Comparison of ENCODE assay signal across 28 cellular contexts in genomic region chr11:95078526-95078925, GRCh38. TPM values are rescaled to one million over a fixed set of nuclear protein-coding genes. Genes with fewer than 3 reads are reported as not detected.
A peak's percentile ranks its signal among the peaks of the same experiment; 100 is the strongest.
DNase-seq lines count a peak whose midpoint lies in the region; ATAC-seq and TF ChIP-seq lines count a peak whose summit lies in the region.
"Had no signal": no experiment of that assay in that cellular context is flagged by ENCODE, and none has a peak within 500 bp of the region (broad histone marks: within the 10 kb centered on the region; RNA-seq: fewer than 3 reads in every experiment).

No MANE protein-coding gene starts in this region.

- H3K79me2 ChIP-seq in mammary epithelial cell (ENCODE audit: insufficient read depth, low read length): no peaks in the 10 kb centered on the region

- H3K9me3 ChIP-seq in mammary epithelial cell (replicated peaks; ENCODE audit: insufficient read depth, low read length): no peaks in the 10 kb centered on the region
- no peaks in the 10 kb centered on the region for H3K9me3 ChIP-seq in ascending aorta
- no peaks in the 10 kb centered on the region for H3K9me3 ChIP-seq in prostate gland
- H3K9me3 ChIP-seq: heart right ventricle, mucosa of descending colon had no signal

- peaks cover 18% of the 10 kb centered on the region for H3K4me1 ChIP-seq in mammary epithelial cell (ENCODE audit: insufficient read depth, low read length)
- H3K4me1 ChIP-seq in ascending aorta: peaks cover 16 to 53% of the 10 kb centered on the region in 2 donors
- H3K4me1 ChIP-seq in prostate gland (replicated peaks): peaks cover 12% of the 10 kb centered on the region

- peaks cover 31% of the 10 kb centered on the region for H3K4me1 Mint-ChIP-seq in MCF 10A (ENCODE audit: insufficient read depth, unreplicated experiment)

- 33% methylated on average over 1 of the region's 1 CpG for WGBS in mammary epithelial cell (ENCODE audit: low coverage, missing lambda C conversion rate)
- 91% methylated on average over 1 of the region's 1 CpG for WGBS in prostate gland

- POLR2A ChIA-PET in MCF 10A (lab: Yijun Ruan, JAX): interaction anchor here (3.8 to 7.9 kb wide), 2 partner anchors 11 to 14 kb away, joined by 44 to 108 read pairs; partner anchors contain the start of genes ENDOD1 and SRSF8

- H3K36me3 Mint-ChIP-seq in MCF 10A (ENCODE audit: insufficient read depth, unreplicated experiment): peaks cover 11% of the 10 kb centered on the region
- H3K36me3 Mint-ChIP-seq: activated naive CD8-positive, alpha-beta T cell treated with anti-CD3 and anti-CD28 coated beads for 36 hours; CD14-positive monocyte had no signal

- no peaks in the 10 kb centered on the region for H4K20me1 ChIP-seq in mammary epithelial cell (ENCODE audit: insufficient read depth, low read length)

- intact Hi-C loops in MCF 10A (cut with micrococcal nuclease) (no loop called here), mammary epithelial cell (cut with micrococcal nuclease) (no loop called here), ascending aorta (cut with DNase I) (loop anchor here (10.0 kb wide), 1 partner anchor 934 kb away; no protein-coding TSS in a partner anchor), prostate gland (cut with DNase I) (loop anchor here (10.0 kb wide), 1 partner anchor 686 kb away; no protein-coding TSS in a partner anchor)

- no peak for TF ChIP-seq POLR2A in prostate gland (IDR thresholded peaks at IDR 0.05)

- H3K27ac ChIP-seq in mammary epithelial cell (ENCODE audit: insufficient read depth, low read depth, low read length) (no peak overlapping the region), ascending aorta (peak overlapping the region; percentile 80 to 85), prostate gland (no peak overlapping the region)
- H3K27ac ChIP-seq: heart right ventricle had no signal

- no peaks in the 10 kb centered on the region for H3K9me3 Mint-ChIP-seq in MCF 10A (ENCODE audit: unreplicated experiment)
- H3K9me3 Mint-ChIP-seq: activated naive CD8-positive, alpha-beta T cell treated with anti-CD3 and anti-CD28 coated beads for 36 hours; activated T-helper 1 cell treated with anti-CD3 and anti-CD28 coated beads, Interleukin-12 subunit alpha, Interleukin-12 subunit beta, Interleukin-2, Interleukin-4 antibody, amounts not matched to agents 30 ng/mL and 10 ng/mL and 1 ng/mL, durations not matched to agents 14 hours and 24 hours and 36 hours; CD14-positive monocyte; neural crest cell; stimulated activated naive CD8-positive, alpha-beta T cell treated with anti-CD3 and anti-CD28 coated beads, Interleukin-15, amount 100 ng/mL, for 72 hours had no signal

- H3K9ac ChIP-seq in mammary epithelial cell (ENCODE audit: insufficient read depth, low read length): no peak overlapping the region

- H3K4me2 ChIP-seq in mammary epithelial cell (ENCODE audit: insufficient read depth, low read depth, low read length): no peak overlapping the region

- H3K27ac Mint-ChIP-seq in MCF 10A (ENCODE audit: low read depth, unreplicated experiment): peak overlapping the region; percentile 29
- H3K27ac Mint-ChIP-seq: activated T-helper 1 cell treated with anti-CD3 and anti-CD28 coated beads, Interleukin-12 subunit alpha, Interleukin-12 subunit beta, Interleukin-2, Interleukin-4 antibody, amounts not matched to agents 30 ng/mL and 10 ng/mL and 1 ng/mL, durations not matched to agents 14 hours and 24 hours and 36 hours; CD14-positive monocyte; stimulated activated naive CD8-positive, alpha-beta T cell treated with anti-CD3 and anti-CD28 coated beads, Interleukin-15, amount 100 ng/mL, for 72 hours had no signal

- in situ Hi-C loops in mammary epithelial cell (cut with MboI; ENCODE audit: low sequenced_read_pairs in 2 of 2): loop anchor here in 1 of 2 donors (10.0 kb wide), 1 partner anchor 66 kb away; no protein-coding TSS in a partner anchor

- dilution Hi-C loops in mammary epithelial cell (cut with HindIII; ENCODE audit: low sequenced_read_pairs): no loop called here

- H3K36me3 ChIP-seq in mammary epithelial cell (ENCODE audit: insufficient read depth, low read length): no peaks in the 10 kb centered on the region
- no peaks in the 10 kb centered on the region for H3K36me3 ChIP-seq in ascending aorta
- H3K36me3 ChIP-seq in prostate gland: no peaks in the 10 kb centered on the region
- H3K36me3 ChIP-seq: heart right ventricle had no signal

- DNase-seq in MCF 10A (ENCODE audit: unreplicated experiment) (no peak), mammary epithelial cell (no peak), ascending aorta (ENCODE audit: low spot score in 2 of 2) (no peak), kidney tubule cell (ENCODE audit: low spot score) (peak; percentile 74), AML-193 (lab: John Stamatoyannopoulos, UW) (no peak), prostate gland (ENCODE audit: low spot score) (no peak), NCI-H2227 treated with DMSO at 0.1 percent for 48 hours (lab: John Stamatoyannopoulos, UW) (no peak)
- DNase-seq: activated CD4-positive, alpha-beta T cell treated with anti-CD3 and anti-CD28 coated beads for 1 hour; activated naive CD8-positive, alpha-beta T cell treated with anti-CD3 and anti-CD28 coated beads for 36 hours; dermis blood vessel endothelial cell; GDM1; heart right ventricle; KBM-7; left ventricle myocardium superior; mucosa of descending colon; NCI-H2029; NCI-H510A; stimulated activated CD4-positive, alpha-beta T cell treated with anti-CD3 and anti-CD28 coated beads, Interleukin-4, amount 100 ng/mL, for 24 hours; stimulated activated naive CD8-positive, alpha-beta T cell treated with anti-CD3 and anti-CD28 coated beads, Interleukin-15, amount 100 ng/mL, for 72 hours had no signal

- TF ChIP-seq CTCF in MCF 10A (IDR thresholded peaks at IDR 0.05; ENCODE audit: unreplicated experiment): no peak
- TF ChIP-seq CTCF in mammary epithelial cell (conservative IDR thresholded peaks at IDR 0.05 in 1 of 2, IDR thresholded peaks at IDR 0.05 in 1 of 2; ENCODE audit: extremely low read depth in 1 of 2, insufficient read depth in 1 of 2, low read depth in 1 of 2, low read length in 2 of 2): no peak
- no peak for TF ChIP-seq CTCF in ascending aorta (IDR thresholded peaks at IDR 0.05)
- no peak for TF ChIP-seq CTCF in prostate gland (IDR thresholded peaks at IDR 0.05)

- BruUV-seq in MCF 10A (replicated peaks; lab: Mats Ljungman, UMichigan) (no TSS peak), mammary epithelial cell (replicated peaks; lab: Mats Ljungman, UMichigan) (no TSS peak)

- CTCF ChIA-PET in MCF 10A (lab: Yijun Ruan, JAX) (no interaction called here), mammary epithelial cell (lab: Charles Lee; ENCODE audit: low non-redundant PET) (no interaction called here)

- H3K27me3 ChIP-seq in mammary epithelial cell (ENCODE audit: insufficient read depth, low read length) (no peaks in the 10 kb centered on the region), ascending aorta (no peaks in the 10 kb centered on the region), prostate gland (replicated peaks; ENCODE audit: insufficient read depth) (no peaks in the 10 kb centered on the region)
- H3K27me3 ChIP-seq: heart right ventricle had no signal

- no peaks in the 10 kb centered on the region for H3K27me3 Mint-ChIP-seq in MCF 10A (ENCODE audit: insufficient read depth, unreplicated experiment)
- H3K27me3 Mint-ChIP-seq: activated naive CD8-positive, alpha-beta T cell treated with anti-CD3 and anti-CD28 coated beads for 36 hours; stimulated activated naive CD8-positive, alpha-beta T cell treated with anti-CD3 and anti-CD28 coated beads, Interleukin-15, amount 100 ng/mL, for 72 hours had no signal

- H2AFZ ChIP-seq in mammary epithelial cell (ENCODE audit: low read depth, low read length): no peak overlapping the region

- no peak for ATAC-seq in GM21825 (IDR thresholded peaks at IDR 0.05; ENCODE audit: unreplicated experiment)
- ATAC-seq: heart right ventricle; left ventricle myocardium superior; mucosa of descending colon; Right ventricle myocardium inferior; stimulated activated naive CD8-positive, alpha-beta T cell treated with anti-CD3 and anti-CD28 coated beads, Interleukin-15, amount 100 ng/mL, for 72 hours had no signal

- no peak overlapping the region for H3K4me3 Mint-ChIP-seq in MCF 10A (ENCODE audit: unreplicated experiment)
- H3K4me3 Mint-ChIP-seq: activated naive CD8-positive, alpha-beta T cell treated with anti-CD3 and anti-CD28 coated beads for 36 hours; activated T-helper 1 cell treated with anti-CD3 and anti-CD28 coated beads, Interleukin-12 subunit alpha, Interleukin-12 subunit beta, Interleukin-2, Interleukin-4 antibody, amounts not matched to agents 30 ng/mL and 10 ng/mL and 1 ng/mL, durations not matched to agents 14 hours and 24 hours and 36 hours; CD14-positive monocyte; neural crest cell; stimulated activated naive CD8-positive, alpha-beta T cell treated with anti-CD3 and anti-CD28 coated beads, Interleukin-15, amount 100 ng/mL, for 72 hours had no signal

- H3K4me3 ChIP-seq in mammary epithelial cell (replicated peaks in 1 of 3; ENCODE audit: insufficient read depth in 1 of 3, low read depth in 2 of 3, low read length in 3 of 3) (no peak overlapping the region), ascending aorta (no peak overlapping the region), prostate gland (no peak overlapping the region)
- H3K4me3 ChIP-seq: heart right ventricle, mucosa of descending colon had no signal

RNA-seq across cellular contexts. Expression of gene ENDOD1, which starts 11.1 kb away (rescaled TPM):
- total RNA-seq in MCF 10A (2022) (10.8 and 11.4 TPM in 2 replicates), mammary epithelial cell (100 to 1,000 TPM in 1 of 2 donors, 10 to 100 TPM in 1; 47.9 to 206 TPM), ascending aorta (60.2 TPM), prostate gland (10 to 100 TPM; 49.6 to 79.8 TPM)
- polyA plus RNA-seq in mammary epithelial cell: 37.2 TPM
- polyA minus RNA-seq in mammary epithelial cell: 66.9 TPM

RNA-seq across cellular contexts. Expression of gene SRSF8, which starts 11.8 kb away (rescaled TPM):
- total RNA-seq in MCF 10A (2022): 48.5 and 55.6 TPM in 2 replicates
- 10 to 100 TPM; 47.2 to 48.5 TPM for total RNA-seq in mammary epithelial cell
- 29.3 TPM for polyA plus RNA-seq in mammary epithelial cell
- 2.9 TPM for polyA minus RNA-seq in mammary epithelial cell
- 42.0 TPM for total RNA-seq in ascending aorta
- 10 to 100 TPM; 40.4 to 46.1 TPM for total RNA-seq in prostate gland

RNA-seq across cellular contexts. Expression of gene KDM4F, which starts 29.3 kb away (rescaled TPM):
- total RNA-seq in MCF 10A (2022) (not detected in 2 replicates), mammary epithelial cell (not detected), ascending aorta (not detected), prostate gland (not detected)
- polyA plus RNA-seq in mammary epithelial cell: not detected
- polyA minus RNA-seq in mammary epithelial cell: not detected
- total RNA-seq: activated naive CD8-positive, alpha-beta T cell treated with anti-CD3 and anti-CD28 coated beads for 36 hours; activated T-helper 1 cell treated with anti-CD3 and anti-CD28 coated beads, Interleukin-12 subunit alpha, Interleukin-12 subunit beta, Interleukin-2, Interleukin-4 antibody, amounts not matched to agents 30 ng/mL and 10 ng/mL and 1 ng/mL, durations not matched to agents 14 hours and 24 hours and 36 hours; dermis blood vessel endothelial cell; endothelial cell of umbilical vein; H4; heart right ventricle; left ventricle myocardium superior; mucosa of descending colon; neural crest cell; pulmonary artery endothelial cell; Right ventricle myocardium inferior; urinary bladder had no signal
- polyA plus RNA-seq: CD14-positive monocyte, endothelial cell of umbilical vein, heart right ventricle, urinary bladder had no signal

RNA-seq across cellular contexts. Expression of gene KDM4E, which starts 53.5 kb away (rescaled TPM):
- total RNA-seq in MCF 10A (2022) (not detected in 2 replicates), mammary epithelial cell (not detected), ascending aorta (not detected), prostate gland (not detected)
- polyA plus RNA-seq in mammary epithelial cell: not detected
- not detected for polyA minus RNA-seq in mammary epithelial cell
- total RNA-seq: activated naive CD8-positive, alpha-beta T cell treated with anti-CD3 and anti-CD28 coated beads for 36 hours; activated T-helper 1 cell treated with anti-CD3 and anti-CD28 coated beads, Interleukin-12 subunit alpha, Interleukin-12 subunit beta, Interleukin-2, Interleukin-4 antibody, amounts not matched to agents 30 ng/mL and 10 ng/mL and 1 ng/mL, durations not matched to agents 14 hours and 24 hours and 36 hours; dermis blood vessel endothelial cell; endothelial cell of umbilical vein; H4; heart right ventricle; left ventricle myocardium superior; mucosa of descending colon; neural crest cell; pulmonary artery endothelial cell; Right ventricle myocardium inferior; urinary bladder had no signal
- polyA plus RNA-seq: CD14-positive monocyte, endothelial cell of umbilical vein, heart right ventricle, urinary bladder had no signal

Comparison
In these comparisons a context has a peak if more than half of its experiments do, and no peak if none do; other contexts are left out.
1. H3K27ac ChIP-seq: peak in ascending aorta (2 of 2); none in mammary epithelial cell (single experiment) and prostate gland (0 of 2).
2. intact Hi-C loops: an anchor here in ascending aorta (10.0 kb wide) and prostate gland (10.0 kb wide); none called in MCF 10A and mammary epithelial cell.